In genomic region chr2:174208026-174208425, GRCh38 we compare ENCODE assay signal across 23 cellular contexts. TPM values are rescaled to one million over a fixed set of nuclear protein-coding genes. Genes with fewer than 3 reads are reported as not detected.
DNase-seq lines count a peak whose midpoint lies in the region; ATAC-seq, FAIRE-seq and TF ChIP-seq lines count a peak whose summit lies in the region.
"Had no signal": no experiment of that assay in that cellular context is flagged by ENCODE, and none has a peak within 500 bp of the region (broad histone marks: within the 10 kb centered on the region; RNA-seq: fewer than 3 reads in every experiment).

No MANE protein-coding gene starts in this region.

- H3K4me1 Mint-ChIP-seq in Calu3 (ENCODE audit: low read depth, unreplicated experiment) = peaks cover 26% of the 10 kb centered on the region
- H3K4me1 Mint-ChIP-seq in activated T-cell treated with anti-CD3 and anti-CD28 coated beads, Interleukin-2, amount 50 U/mL, for 4 hours (ENCODE audit: low read depth) = peaks cover 2% of the 10 kb centered on the region
- H3K4me1 Mint-ChIP-seq: B cell had no signal

- TF ChIP-seq EP300 in A549 (IDR thresholded peaks at IDR 0.05) (no peak), K562 (IDR thresholded peaks at IDR 0.05; ENCODE audit: low read length) (no peak)

- H3K4me3 Mint-ChIP-seq in Calu3 (ENCODE audit: low read depth, unreplicated experiment) = no peak overlapping the region
- H3K4me3 Mint-ChIP-seq in activated T-cell treated with anti-CD3 and anti-CD28 coated beads, Interleukin-2, amount 50 U/mL, for 4 hours = no peak overlapping the region
- H3K4me3 Mint-ChIP-seq: B cell; CD4-positive, alpha-beta T cell; CD8-positive, alpha-beta T cell had no signal

- CTCF ChIA-PET in A549 (lab: Yijun Ruan, JAX) = interaction anchor here (1.1 to 1.7 kb wide), 2 partner anchors 10 to 133 kb away, joined by 3 to 8 read pairs; no protein-coding TSS in a partner anchor
- CTCF ChIA-PET in Calu3 (lab: Charles Lee) = no interaction called here
- CTCF ChIA-PET in K562 (lab: Yijun Ruan, JAX; ENCODE audit: low intra/inter-chr PET ratio) = no interaction called here

- ATAC-seq in A549 (no peak), K562 (no peak)
- ATAC-seq in activated T-cell treated with anti-CD3 and anti-CD28 coated beads, Interleukin-2, amount 50 U/mL, for 4 hours = no peak
- ATAC-seq: CD8-positive, alpha-beta T cell; GM12878 had no signal

- no peak for FAIRE-seq in A549 (lab: Jason Lieb, UNC)
- no peak for FAIRE-seq in K562 (lab: Jason Lieb, UNC)
- FAIRE-seq: A204.1, GM12878, GM12892 had no signal

- H3K4me2 ChIP-seq in A549 (no peak overlapping the region), K562 (ENCODE audit: insufficient read depth, low read length) (no peak overlapping the region)
- H3K4me2 ChIP-seq: BLaER1 treated with 17β-estradiol and CSF1 and Interleukin-3, amounts not matched to agents 10 nM and 100 nM had no signal

- H3K4me1 ChIP-seq in A549 (no peaks in the 10 kb centered on the region), K562 (replicated peaks in 1 of 2; ENCODE audit: control insufficient read depth in 2 of 2, insufficient read depth in 2 of 2, low read length in 2 of 2) (peaks cover 10 to 28% of the 10 kb centered on the region in 2 experiments; a peak in 4 of 5 replicates)
- H3K4me1 ChIP-seq: BLaER1 treated with 17β-estradiol and CSF1 and Interleukin-3, amounts not matched to agents 10 nM and 100 nM; Caco-2 had no signal

- H3K79me2 ChIP-seq in K562 (ENCODE audit: control insufficient read depth, insufficient read depth, low read length) = peaks cover 79% of the 10 kb centered on the region

- no peak for TF ChIP-seq RAD21 in A549 (conservative IDR thresholded peaks at IDR 0.05 in 1 of 2, IDR thresholded peaks at IDR 0.05 in 1 of 2)
- TF ChIP-seq RAD21 in K562 (CRISPR knock-in tag; conservative IDR thresholded peaks at IDR 0.05 in 1 of 2, IDR thresholded peaks at IDR 0.05 in 1 of 2) = no peak

- TF ChIP-seq POLR2A in A549 (IDR thresholded peaks at IDR 0.05; ENCODE audit: low read length) (no peak), K562 (conservative IDR thresholded peaks at IDR 0.05) (no peak)

- no peaks in the 10 kb centered on the region for H3K9me3 Mint-ChIP-seq in Calu3 (ENCODE audit: low read depth, unreplicated experiment)
- H3K9me3 Mint-ChIP-seq in activated T-cell treated with anti-CD3 and anti-CD28 coated beads, Interleukin-2, amount 50 U/mL, for 4 hours = no peaks in the 10 kb centered on the region
- H3K9me3 Mint-ChIP-seq: CD4-positive, alpha-beta T cell; CD8-positive, alpha-beta T cell had no signal

- no peak overlapping the region for H3K27ac ChIP-seq in A549
- no peak overlapping the region for H3K27ac ChIP-seq in K562 (ENCODE audit: extremely low read depth, low read depth, low read length)
- H3K27ac ChIP-seq: BLaER1 treated with 17β-estradiol and CSF1 and Interleukin-3, amounts not matched to agents 10 nM and 100 nM; C4-2B had no signal

- POLR2A ChIA-PET in A549 (lab: Yijun Ruan, JAX) (no interaction called here), K562 (lab: Yijun Ruan, JAX) (interaction anchor here (0.8 to 2.0 kb wide), 7 partner anchors 9 to 28 kb away, joined by 3 to 4 read pairs (median 4); no protein-coding TSS in a partner anchor)

- H2AFZ ChIP-seq in K562 (ENCODE audit: low read depth, low read length) = no peak overlapping the region

- H3K36me3 Mint-ChIP-seq in Calu3 (ENCODE audit: insufficient read depth, unreplicated experiment) = no peaks in the 10 kb centered on the region
- H3K36me3 Mint-ChIP-seq in activated T-cell treated with anti-CD3 and anti-CD28 coated beads, Interleukin-2, amount 50 U/mL, for 4 hours (ENCODE audit: insufficient read depth) = peaks cover 11% of the 10 kb centered on the region

- no peaks in the 10 kb centered on the region for H4K20me1 ChIP-seq in K562 (replicated peaks; ENCODE audit: control insufficient read depth, insufficient read depth, low read length)

- intact Hi-C loops in Calu3 (cut with micrococcal nuclease; ENCODE audit: unreplicated experiment) (no loop called here), K562 (cut with micrococcal nuclease) (no loop called here)

- H3K27me3 ChIP-seq in K562 (ENCODE audit: control insufficient read depth in 2 of 2, insufficient read depth in 2 of 2, low read length in 2 of 2) = no peaks in the 10 kb centered on the region
- H3K27me3 ChIP-seq: BLaER1 treated with 17β-estradiol and CSF1 and Interleukin-3, amounts not matched to agents 10 nM and 100 nM had no signal

- H3K9me3 ChIP-seq in A549 (no peaks in the 10 kb centered on the region), K562 (replicated peaks; ENCODE audit: control insufficient read depth, insufficient read depth, low read depth, low read length) (no peaks in the 10 kb centered on the region)
- H3K9me3 ChIP-seq: BLaER1 treated with 17β-estradiol and CSF1 and Interleukin-3, amounts not matched to agents 10 nM and 100 nM; Caco-2 had no signal

- in situ Hi-C loops in K562 (cut with MboI) = no loop called here

- no peak for DNase-seq in A549 (ENCODE audit: low read depth in 1 of 2, low spot score in 1 of 2)
- DNase-seq in Calu3 = no peak
- DNase-seq in K562 (ENCODE audit: extremely low read depth in 1 of 4, low spot score in 3 of 4) = no peak
- no peak for DNase-seq in NCI-H2196 (lab: John Stamatoyannopoulos, UW; ENCODE audit: unreplicated experiment)
- no peak for DNase-seq in activated T-cell treated with anti-CD3 and anti-CD28 coated beads, Interleukin-2, amount 50 U/mL, for 4 hours
- DNase-seq: 8988T; AML-193; Caco-2; CD4-positive, alpha-beta T cell; CD8-positive, alpha-beta T cell; DMS 273 treated with DMSO at 0.1 percent for 48 hours; DMS153; DMS53; DMS79; DND-41; EL; GDM1 had no signal

- H3K27ac Mint-ChIP-seq in Calu3 (ENCODE audit: unreplicated experiment) = peak overlapping the region; percentile 7
- H3K27ac Mint-ChIP-seq: B cell; CD4-positive, alpha-beta T cell; CD8-positive, alpha-beta T cell had no signal

- no peaks in the 10 kb centered on the region for H3K27me3 Mint-ChIP-seq in Calu3 (ENCODE audit: unreplicated experiment)
- no peaks in the 10 kb centered on the region for H3K27me3 Mint-ChIP-seq in activated T-cell treated with anti-CD3 and anti-CD28 coated beads, Interleukin-2, amount 50 U/mL, for 4 hours (ENCODE audit: low read depth)
- H3K27me3 Mint-ChIP-seq: B cell; CD4-positive, alpha-beta T cell had no signal

- no TSS peak for BruUV-seq in Calu3 (replicated peaks; lab: Mats Ljungman, UMichigan)
- BruUV-seq in K562 (replicated peaks; lab: Mats Ljungman, UMichigan) = no TSS peak

- H3K36me3 ChIP-seq in K562 (ENCODE audit: control insufficient read depth, insufficient read depth, low read length) = peaks cover 20% of the 10 kb centered on the region

- no peak overlapping the region; a peak in 1 of 4 replicates for H3K9ac ChIP-seq in K562 (ENCODE audit: insufficient read depth in 1 of 2, low read depth in 2 of 2, low read length in 2 of 2)
- H3K9ac ChIP-seq: BLaER1 treated with 17β-estradiol and CSF1 and Interleukin-3, amounts not matched to agents 10 nM and 100 nM had no signal

- WGBS in A549 (ENCODE audit: missing lambda C conversion rate) = 80% methylated on average over 4 of the region's 4 CpGs
- 45% methylated on average over 4 of the region's 4 CpGs for WGBS in K562 (ENCODE audit: insufficient coverage, low coverage, missing lambda C conversion rate)

- H3K9me1 ChIP-seq in K562 (ENCODE audit: control insufficient read depth, insufficient read depth, low read length) = no peaks in the 10 kb centered on the region

- no peak overlapping the region for H3K4me3 ChIP-seq in A549
- no peak overlapping the region for H3K4me3 ChIP-seq in K562
- H3K4me3 ChIP-seq: BLaER1 treated with 17β-estradiol and CSF1 and Interleukin-3, amounts not matched to agents 10 nM and 100 nM; GM12878 had no signal

- TF ChIP-seq CTCF in A549 (IDR thresholded peaks at IDR 0.05) = no peak
- TF ChIP-seq CTCF in Calu3 (IDR thresholded peaks at IDR 0.05; ENCODE audit: unreplicated experiment) = no peak
- TF ChIP-seq CTCF in K562 (IDR thresholded peaks at IDR 0.05 in 2 of 3, conservative IDR thresholded peaks at IDR 0.05 in 1 of 3; ENCODE audit: insufficient read depth in 2 of 3, low read depth in 1 of 3, low read length in 3 of 3) = no peak

TF ChIP-seq in A549, 52 proteins besides CTCF, POLR2A, EP300 and RAD21 (continues in another document):
- peak; percentile 14 for TF ChIP-seq MAFK (IDR thresholded peaks at IDR 0.05; ENCODE audit: partially characterized antibody)

TF ChIP-seq in K562, 482 proteins besides CTCF, POLR2A, EP300 and RAD21 (continues in another document):
- TF ChIP-seq RBM15 (IDR thresholded peaks at IDR 0.05; ENCODE audit: insufficient read depth, low read length) (no peak), ZFPM2 (CRISPR knock-in tag; IDR thresholded peaks at IDR 0.05) (no peak)

RNA-seq across cellular contexts. Expression of gene OLA1, which starts 40.3 kb away (rescaled TPM):
- polyA plus RNA-seq in A549 (2011; rRNA removed) = 145 and 226 TPM in 2 replicates
- 44.7 and 48.7 TPM in 2 replicates for polyA plus RNA-seq in A549 (2012; cell fraction: cytosol; rRNA removed)
- 9.8 and 19.0 TPM in 2 replicates for polyA plus RNA-seq in A549 (2012; cell fraction: nucleus; rRNA removed)
- 118 to 132 TPM (median 127 TPM) in 3 replicates for polyA plus RNA-seq in A549 (2017; fragmentation: RNase III; extraction: RNeasy Plus Mini Kit Qiagen cat#74134 plus additional on column Dnase treatment)
- 40.5 and 43.4 TPM in 2 replicates for polyA minus RNA-seq in A549 (2011; rRNA and poly(A)+ RNA removed)
- total RNA-seq in Calu3 (2022) = 102 and 124 TPM in 2 replicates
- 45.3 and 93.0 TPM in 2 replicates for total RNA-seq in K562 (2011; cell fraction: chromatin; rRNA removed; ENCODE audit: low replicate concordance)
- 23.7 and 26.2 TPM in 2 replicates for total RNA-seq in K562 (2011; cell fraction: nucleolus; rRNA removed)
- total RNA-seq in K562 (2011; cell fraction: nucleoplasm; rRNA removed) = 50.8 and 59.4 TPM in 2 replicates
- 196 and 225 TPM in 2 replicates for total RNA-seq in K562 (2014; rRNA removed)
- 264 and 282 TPM in 2 replicates for total RNA-seq in K562 (2014; rRNA removed; fragmentation: Illumina TruSeq; extraction: Trizol)
- 205 and 225 TPM in 2 replicates for total RNA-seq in K562 (2015; rRNA removed; fragmentation: Illumina TruSeq; extraction: Trizol)
- total RNA-seq in K562 (2021) = 207 and 216 TPM in 2 replicates
- polyA plus RNA-seq in K562 (2011; rRNA removed) = 272 and 334 TPM in 2 replicates
- polyA plus RNA-seq in K562 (2011; cell fraction: cytosol; rRNA removed) = 27.0 and 94.9 TPM in 2 replicates
- 31.0 and 71.1 TPM in 2 replicates for polyA plus RNA-seq in K562 (2011; cell fraction: nucleus; rRNA removed)
- polyA plus RNA-seq in K562 (2012) = 242 and 284 TPM in 2 replicates
- polyA plus RNA-seq in K562 (2014; fragmentation: Illumina TruSeq; extraction: Trizol) = 293 and 353 TPM in 2 replicates
- polyA plus RNA-seq in K562 (2014; fragmentation: Nextera tagmentation; extraction: Ambion mirVana) = 100 to 1,000 TPM; 208 to 222 TPM
- polyA plus RNA-seq in K562 (2014; rRNA removed) = 270 and 272 TPM in 2 replicates
- polyA minus RNA-seq in K562 (2011; rRNA and poly(A)+ RNA removed) = 313 and 366 TPM in 2 replicates
- 79.3 and 86.3 TPM in 2 replicates for polyA minus RNA-seq in K562 (2011; cell fraction: cytosol; rRNA and poly(A)+ RNA removed)
- polyA minus RNA-seq in K562 (2011; cell fraction: nucleus; rRNA and poly(A)+ RNA removed) = 38.4 and 88.7 TPM in 2 replicates
- 100 to 1,000 TPM; 125 to 142 (median 136) TPM for total RNA-seq in activated T-cell treated with anti-CD3 and anti-CD28 coated beads, Interleukin-2, amount 50 U/mL, for 4 hours

Comparison
In these comparisons a context has a peak if more than half of its experiments do, and no peak if none do; other contexts are left out.
1. Of the 35 proteins assayed by ChIP-seq in both K562 and A549: peak only in K562: none; only in A549: MAFK; in both: none; in neither: 34.